ENCODE assay signal across 1 cellular context in the genomic region with DNA sequence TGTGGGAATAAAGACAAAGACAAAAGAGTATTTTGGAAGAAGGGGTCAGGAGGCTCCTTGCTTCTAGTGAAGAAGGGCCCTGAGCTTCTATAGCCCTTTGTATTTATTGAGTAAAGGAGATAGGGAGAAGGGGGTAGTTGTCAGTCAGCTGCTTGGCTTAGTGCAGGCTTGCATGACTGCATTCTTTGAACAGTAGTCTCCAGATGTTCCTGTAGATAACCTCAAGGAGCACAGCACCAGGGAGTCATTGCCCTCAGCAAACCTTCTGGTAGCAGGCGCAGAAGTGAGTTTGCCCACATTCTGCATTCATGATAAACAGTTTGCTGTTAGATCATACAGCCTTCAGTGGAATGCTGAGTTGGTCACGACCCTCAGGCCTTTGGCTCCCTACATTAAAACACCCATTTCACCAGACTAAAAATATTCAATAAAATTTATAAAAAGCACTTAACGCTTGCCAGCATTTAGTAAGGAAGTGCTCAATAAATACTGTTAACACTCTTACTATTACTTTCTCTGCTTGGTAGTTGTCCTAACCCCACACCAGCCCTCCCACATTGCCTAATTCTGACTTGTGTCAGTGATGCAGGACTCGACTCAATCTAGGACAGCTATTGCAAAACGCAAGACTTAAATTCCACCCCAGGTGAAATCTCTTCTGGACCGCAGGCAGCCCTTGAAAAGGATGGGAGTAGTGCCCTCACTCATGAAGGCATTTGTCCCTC.
A peak's percentile ranks its signal among the peaks of the same experiment; 100 is the strongest.
TF ChIP-seq lines count a peak whose summit lies in the region.

No MANE protein-coding gene starts in this region.

TF ChIP-seq in K562, 482 proteins besides CTCF, POLR2A, EP300 and RAD21 (continued from another document):
- TF ChIP-seq, protein P1, sequence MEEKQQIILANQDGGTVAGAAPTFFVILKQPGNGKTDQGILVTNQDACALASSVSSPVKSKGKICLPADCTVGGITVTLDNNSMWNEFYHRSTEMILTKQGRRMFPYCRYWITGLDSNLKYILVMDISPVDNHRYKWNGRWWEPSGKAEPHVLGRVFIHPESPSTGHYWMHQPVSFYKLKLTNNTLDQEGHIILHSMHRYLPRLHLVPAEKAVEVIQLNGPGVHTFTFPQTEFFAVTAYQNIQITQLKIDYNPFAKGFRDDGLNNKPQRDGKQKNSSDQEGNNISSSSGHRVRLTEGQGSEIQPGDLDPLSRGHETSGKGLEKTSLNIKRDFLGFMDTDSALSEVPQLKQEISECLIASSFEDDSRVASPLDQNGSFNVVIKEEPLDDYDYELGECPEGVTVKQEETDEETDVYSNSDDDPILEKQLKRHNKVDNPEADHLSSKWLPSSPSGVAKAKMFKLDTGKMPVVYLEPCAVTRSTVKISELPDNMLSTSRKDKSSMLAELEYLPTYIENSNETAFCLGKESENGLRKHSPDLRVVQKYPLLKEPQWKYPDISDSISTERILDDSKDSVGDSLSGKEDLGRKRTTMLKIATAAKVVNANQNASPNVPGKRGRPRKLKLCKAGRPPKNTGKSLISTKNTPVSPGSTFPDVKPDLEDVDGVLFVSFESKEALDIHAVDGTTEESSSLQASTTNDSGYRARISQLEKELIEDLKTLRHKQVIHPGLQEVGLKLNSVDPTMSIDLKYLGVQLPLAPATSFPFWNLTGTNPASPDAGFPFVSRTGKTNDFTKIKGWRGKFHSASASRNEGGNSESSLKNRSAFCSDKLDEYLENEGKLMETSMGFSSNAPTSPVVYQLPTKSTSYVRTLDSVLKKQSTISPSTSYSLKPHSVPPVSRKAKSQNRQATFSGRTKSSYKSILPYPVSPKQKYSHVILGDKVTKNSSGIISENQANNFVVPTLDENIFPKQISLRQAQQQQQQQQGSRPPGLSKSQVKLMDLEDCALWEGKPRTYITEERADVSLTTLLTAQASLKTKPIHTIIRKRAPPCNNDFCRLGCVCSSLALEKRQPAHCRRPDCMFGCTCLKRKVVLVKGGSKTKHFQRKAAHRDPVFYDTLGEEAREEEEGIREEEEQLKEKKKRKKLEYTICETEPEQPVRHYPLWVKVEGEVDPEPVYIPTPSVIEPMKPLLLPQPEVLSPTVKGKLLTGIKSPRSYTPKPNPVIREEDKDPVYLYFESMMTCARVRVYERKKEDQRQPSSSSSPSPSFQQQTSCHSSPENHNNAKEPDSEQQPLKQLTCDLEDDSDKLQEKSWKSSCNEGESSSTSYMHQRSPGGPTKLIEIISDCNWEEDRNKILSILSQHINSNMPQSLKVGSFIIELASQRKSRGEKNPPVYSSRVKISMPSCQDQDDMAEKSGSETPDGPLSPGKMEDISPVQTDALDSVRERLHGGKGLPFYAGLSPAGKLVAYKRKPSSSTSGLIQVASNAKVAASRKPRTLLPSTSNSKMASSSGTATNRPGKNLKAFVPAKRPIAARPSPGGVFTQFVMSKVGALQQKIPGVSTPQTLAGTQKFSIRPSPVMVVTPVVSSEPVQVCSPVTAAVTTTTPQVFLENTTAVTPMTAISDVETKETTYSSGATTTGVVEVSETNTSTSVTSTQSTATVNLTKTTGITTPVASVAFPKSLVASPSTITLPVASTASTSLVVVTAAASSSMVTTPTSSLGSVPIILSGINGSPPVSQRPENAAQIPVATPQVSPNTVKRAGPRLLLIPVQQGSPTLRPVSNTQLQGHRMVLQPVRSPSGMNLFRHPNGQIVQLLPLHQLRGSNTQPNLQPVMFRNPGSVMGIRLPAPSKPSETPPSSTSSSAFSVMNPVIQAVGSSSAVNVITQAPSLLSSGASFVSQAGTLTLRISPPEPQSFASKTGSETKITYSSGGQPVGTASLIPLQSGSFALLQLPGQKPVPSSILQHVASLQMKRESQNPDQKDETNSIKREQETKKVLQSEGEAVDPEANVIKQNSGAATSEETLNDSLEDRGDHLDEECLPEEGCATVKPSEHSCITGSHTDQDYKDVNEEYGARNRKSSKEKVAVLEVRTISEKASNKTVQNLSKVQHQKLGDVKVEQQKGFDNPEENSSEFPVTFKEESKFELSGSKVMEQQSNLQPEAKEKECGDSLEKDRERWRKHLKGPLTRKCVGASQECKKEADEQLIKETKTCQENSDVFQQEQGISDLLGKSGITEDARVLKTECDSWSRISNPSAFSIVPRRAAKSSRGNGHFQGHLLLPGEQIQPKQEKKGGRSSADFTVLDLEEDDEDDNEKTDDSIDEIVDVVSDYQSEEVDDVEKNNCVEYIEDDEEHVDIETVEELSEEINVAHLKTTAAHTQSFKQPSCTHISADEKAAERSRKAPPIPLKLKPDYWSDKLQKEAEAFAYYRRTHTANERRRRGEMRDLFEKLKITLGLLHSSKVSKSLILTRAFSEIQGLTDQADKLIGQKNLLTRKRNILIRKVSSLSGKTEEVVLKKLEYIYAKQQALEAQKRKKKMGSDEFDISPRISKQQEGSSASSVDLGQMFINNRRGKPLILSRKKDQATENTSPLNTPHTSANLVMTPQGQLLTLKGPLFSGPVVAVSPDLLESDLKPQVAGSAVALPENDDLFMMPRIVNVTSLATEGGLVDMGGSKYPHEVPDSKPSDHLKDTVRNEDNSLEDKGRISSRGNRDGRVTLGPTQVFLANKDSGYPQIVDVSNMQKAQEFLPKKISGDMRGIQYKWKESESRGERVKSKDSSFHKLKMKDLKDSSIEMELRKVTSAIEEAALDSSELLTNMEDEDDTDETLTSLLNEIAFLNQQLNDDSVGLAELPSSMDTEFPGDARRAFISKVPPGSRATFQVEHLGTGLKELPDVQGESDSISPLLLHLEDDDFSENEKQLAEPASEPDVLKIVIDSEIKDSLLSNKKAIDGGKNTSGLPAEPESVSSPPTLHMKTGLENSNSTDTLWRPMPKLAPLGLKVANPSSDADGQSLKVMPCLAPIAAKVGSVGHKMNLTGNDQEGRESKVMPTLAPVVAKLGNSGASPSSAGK (IDR thresholded peaks at IDR 0.05), result no peak
- TF ChIP-seq, protein P2, sequence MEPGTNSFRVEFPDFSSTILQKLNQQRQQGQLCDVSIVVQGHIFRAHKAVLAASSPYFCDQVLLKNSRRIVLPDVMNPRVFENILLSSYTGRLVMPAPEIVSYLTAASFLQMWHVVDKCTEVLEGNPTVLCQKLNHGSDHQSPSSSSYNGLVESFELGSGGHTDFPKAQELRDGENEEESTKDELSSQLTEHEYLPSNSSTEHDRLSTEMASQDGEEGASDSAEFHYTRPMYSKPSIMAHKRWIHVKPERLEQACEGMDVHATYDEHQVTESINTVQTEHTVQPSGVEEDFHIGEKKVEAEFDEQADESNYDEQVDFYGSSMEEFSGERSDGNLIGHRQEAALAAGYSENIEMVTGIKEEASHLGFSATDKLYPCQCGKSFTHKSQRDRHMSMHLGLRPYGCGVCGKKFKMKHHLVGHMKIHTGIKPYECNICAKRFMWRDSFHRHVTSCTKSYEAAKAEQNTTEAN (CRISPR knock-in tag; IDR thresholded peaks at IDR 0.05), result no peak
- peak; percentile 26; the same call in 1 of the 2 replicates for TF ChIP-seq TCF3 (CRISPR knock-in tag; IDR thresholded peaks at IDR 0.05)
- no peak for TF ChIP-seq SRSF1 (IDR thresholded peaks at IDR 0.05; ENCODE audit: low read depth, low read length)
- TF ChIP-seq RERE (CRISPR knock-in tag; IDR thresholded peaks at IDR 0.05; ENCODE audit: borderline replicate concordance), result no peak
- TF ChIP-seq HDAC6 (IDR thresholded peaks at IDR 0.05; ENCODE audit: low read depth, low read length), result no peak
- no peak for TF ChIP-seq KDM4B (IDR thresholded peaks at IDR 0.05; ENCODE audit: borderline replicate concordance in 2 of 2, low read depth in 1 of 2)
- TF ChIP-seq, protein P3, sequence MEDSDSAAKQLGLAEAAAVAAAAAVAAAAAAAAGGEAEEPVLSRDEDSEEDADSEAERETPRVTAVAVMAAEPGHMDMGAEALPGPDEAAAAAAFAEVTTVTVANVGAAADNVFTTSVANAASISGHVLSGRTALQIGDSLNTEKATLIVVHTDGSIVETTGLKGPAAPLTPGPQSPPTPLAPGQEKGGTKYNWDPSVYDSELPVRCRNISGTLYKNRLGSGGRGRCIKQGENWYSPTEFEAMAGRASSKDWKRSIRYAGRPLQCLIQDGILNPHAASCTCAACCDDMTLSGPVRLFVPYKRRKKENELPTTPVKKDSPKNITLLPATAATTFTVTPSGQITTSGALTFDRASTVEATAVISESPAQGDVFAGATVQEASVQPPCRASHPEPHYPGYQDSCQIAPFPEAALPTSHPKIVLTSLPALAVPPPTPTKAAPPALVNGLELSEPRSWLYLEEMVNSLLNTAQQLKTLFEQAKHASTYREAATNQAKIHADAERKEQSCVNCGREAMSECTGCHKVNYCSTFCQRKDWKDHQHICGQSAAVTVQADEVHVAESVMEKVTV (CRISPR knock-in tag; IDR thresholded peaks at IDR 0.05), result no peak
- TF ChIP-seq HMGXB4 (CRISPR knock-in tag; IDR thresholded peaks at IDR 0.05), result no peak
- no peak for TF ChIP-seq ZNF445 (CRISPR knock-in tag; IDR thresholded peaks at IDR 0.05; ENCODE audit: low read depth)
- no peak for TF ChIP-seq MAFK (IDR thresholded peaks at IDR 0.05; ENCODE audit: low read length)
- TF ChIP-seq IRF2 (CRISPR knock-in tag; IDR thresholded peaks at IDR 0.05), result no peak
- no peak for TF ChIP-seq PCBP2 (IDR thresholded peaks at IDR 0.05; ENCODE audit: low read depth, low read length, poor library complexity, severe bottlenecking)
